1 cellular context compared by ENCODE assay signal in the genomic region with DNA sequence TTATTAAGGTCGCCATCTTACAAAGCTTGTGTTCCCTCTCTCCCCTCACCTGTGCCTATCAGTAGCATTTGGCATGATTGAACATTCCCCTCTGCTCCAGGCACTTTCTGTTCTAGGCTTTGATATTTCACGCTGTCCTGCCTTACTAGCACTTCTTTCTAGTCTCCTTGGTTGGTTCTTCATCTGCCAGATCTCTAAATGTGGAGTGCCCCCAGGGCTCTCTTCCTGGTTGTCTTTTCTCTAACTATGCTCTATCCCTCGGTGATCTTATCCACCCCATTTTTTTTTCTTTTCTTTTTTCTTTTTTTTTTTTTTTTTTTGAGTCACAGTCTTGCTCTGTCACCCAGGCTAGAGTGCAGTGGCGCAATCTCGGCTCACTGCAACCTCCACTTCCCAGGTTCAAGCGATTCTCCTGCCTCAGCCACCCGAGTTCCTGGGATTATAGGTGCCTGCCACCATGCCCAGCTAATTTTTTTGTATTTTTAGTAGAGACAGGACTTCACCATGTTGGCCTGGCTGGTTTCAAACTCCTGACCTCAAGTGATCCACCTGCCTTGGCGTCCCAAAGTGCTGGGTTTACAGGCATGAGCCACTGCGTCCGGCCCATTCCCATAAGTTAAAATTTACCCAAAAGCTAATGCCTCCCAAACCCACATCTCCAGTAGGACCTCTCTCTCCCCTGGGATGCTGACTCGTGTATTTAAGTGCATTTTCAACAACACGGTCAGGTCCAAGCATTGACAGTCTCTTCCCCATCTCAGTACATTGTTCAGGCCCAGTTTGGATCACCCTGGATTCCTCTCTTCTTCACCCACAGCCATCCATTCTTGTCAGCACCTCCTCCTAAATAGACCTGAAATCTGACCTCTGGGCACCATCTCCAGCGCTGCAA.
TF ChIP-seq lines count a peak whose summit lies in the region.

No MANE protein-coding gene starts in this region.

TF ChIP-seq in GM12878, 131 proteins besides CTCF, POLR2A, EP300 and RAD21:
- TF ChIP-seq ZNF622 (IDR thresholded peaks at IDR 0.05) (0 out of 2 replicates have a peak, but pooled peaks have one; percentile 15), KLF5 (IDR thresholded peaks at IDR 0.05; ENCODE audit: partially characterized antibody) (no peak), ATF7 (IDR thresholded peaks at IDR 0.05; ENCODE audit: low read depth) (no peak), SRF (IDR thresholded peaks at IDR 0.05; ENCODE audit: low read depth in 2 of 2, low read length in 2 of 2) (no peak)
